29 cellular contexts compared by ENCODE assay signal in genomic region chr19:54337858-54338230, GRCh38. TPM values are rescaled to one million over a fixed set of nuclear protein-coding genes. Genes with fewer than 3 reads are reported as not detected.
"Had no signal": no experiment of that assay in that cellular context is flagged by ENCODE, and none has a peak within 500 bp of the region (broad histone marks: within the 10 kb centered on the region; RNA-seq: fewer than 3 reads in every experiment).

No MANE protein-coding gene starts in this region.

- H3K4me3 ChIP-seq: cardiac muscle cell, MG63, Peyer's patch, SJSA1 had no signal

- ATAC-seq: activated naive CD4-positive, alpha-beta T cell treated with anti-CD3 and anti-CD28 coated beads, Interleukin-2, amount 50 U/mL, for 72 hours; activated T-cell treated with anti-CD3 and anti-CD28 coated beads, Interleukin-2, amount 50 U/mL, for 4 hours; SK-N-SH treated with all-trans-retinoic acid at 6 μM for 48 hours had no signal

- H3K27ac ChIP-seq: brain microvascular endothelial cell, cardiac muscle cell, KMS-11, RWPE1, SJSA1 had no signal

- DNase-seq: activated CD4-positive, alpha-beta memory T cell treated with anti-CD3 and anti-CD28 coated beads for 36 hours; activated CD4-positive, alpha-beta T cell treated with anti-CD3 and anti-CD28 coated beads, Interleukin-2, amount 10 ng/mL, durations not matched to agents 7 days and 5 days; activated CD4-positive, CD25-positive, alpha-beta regulatory T cell; activated CD8-positive, alpha-beta memory T cell treated with anti-CD3 and anti-CD28 coated beads for 24 hours; activated effector memory CD4-positive, alpha-beta T cell treated with anti-CD3 and anti-CD28 coated beads, Interleukin-2, amount 50 U/mL, for 16 hours; activated naive CD4-positive, alpha-beta T cell treated with Interleukin-2 at 50 U/mL for 16 hours; activated T-cell treated with anti-CD3 and anti-CD28 coated beads, Interleukin-2, amount 50 U/mL, for 4 hours; brain microvascular endothelial cell; MG63; MV-4-11; NCI-H1092 treated with DMSO at 0.1 percent for 48 hours; NCI-H1417 treated with DMSO at 0.1 percent for 48 hours; NCI-H1694; NCI-H2029; NCI-H2107; NCI-H345; NCI-H510A; NCI-H526 treated with DMSO at 0.1 percent for 48 hours; NCI-H82; Right ventricle myocardium superior; T-helper 9 cell had no signal

- H3K4me3 Mint-ChIP-seq: activated CD4-positive, alpha-beta memory T cell treated with anti-CD3 and anti-CD28 coated beads for 36 hours; activated CD4-positive, alpha-beta T cell treated with anti-CD3 and anti-CD28 coated beads, Interleukin-2, amount 10 ng/mL, durations not matched to agents 7 days and 5 days; activated T-cell treated with anti-CD3 and anti-CD28 coated beads, Interleukin-2, amount 50 U/mL, for 4 hours; T-helper 1 cell treated with Interleukin-12 subunit alpha and Interleukin-12 subunit beta and Interleukin-4 antibody, amounts not matched to agents 30 μg/mL and 1 μg/mL, for 36 hours had no signal

- H3K9me3 Mint-ChIP-seq: activated CD4-positive, alpha-beta memory T cell treated with anti-CD3 and anti-CD28 coated beads for 36 hours; activated CD4-positive, alpha-beta T cell treated with anti-CD3 and anti-CD28 coated beads, Interleukin-2, amount 10 ng/mL, durations not matched to agents 7 days and 5 days; activated naive CD4-positive, alpha-beta T cell treated with anti-CD3 and anti-CD28 coated beads, Interleukin-2, amount 50 U/mL, for 72 hours; activated T-cell treated with anti-CD3 and anti-CD28 coated beads, Interleukin-2, amount 50 U/mL, for 4 hours; T-helper 1 cell treated with Interleukin-12 subunit alpha and Interleukin-12 subunit beta and Interleukin-4 antibody, amounts not matched to agents 30 μg/mL and 1 μg/mL, for 36 hours had no signal

- H3K4me1 Mint-ChIP-seq: activated CD4-positive, alpha-beta T cell treated with anti-CD3 and anti-CD28 coated beads, Interleukin-2, amount 10 ng/mL, durations not matched to agents 7 days and 5 days had no signal

- H3K36me3 Mint-ChIP-seq: activated CD4-positive, alpha-beta memory T cell treated with anti-CD3 and anti-CD28 coated beads for 36 hours; activated naive CD4-positive, alpha-beta T cell treated with anti-CD3 and anti-CD28 coated beads, Interleukin-2, amount 50 U/mL, for 72 hours had no signal

- H3K27ac Mint-ChIP-seq: activated CD4-positive, alpha-beta memory T cell treated with anti-CD3 and anti-CD28 coated beads for 36 hours; activated CD4-positive, alpha-beta T cell treated with anti-CD3 and anti-CD28 coated beads, Interleukin-2, amount 10 ng/mL, durations not matched to agents 7 days and 5 days; activated naive CD4-positive, alpha-beta T cell treated with anti-CD3 and anti-CD28 coated beads, Interleukin-2, amount 50 U/mL, for 72 hours; T-helper 1 cell treated with Interleukin-12 subunit alpha and Interleukin-12 subunit beta and Interleukin-4 antibody, amounts not matched to agents 30 μg/mL and 1 μg/mL, for 36 hours had no signal

RNA-seq across cellular contexts. Expression of gene LILRA4, which starts 1.1 kb away (rescaled TPM):
- total RNA-seq: activated CD4-positive, alpha-beta memory T cell treated with anti-CD3 and anti-CD28 coated beads for 36 hours; activated CD4-positive, alpha-beta T cell treated with anti-CD3 and anti-CD28 coated beads, Interleukin-2, amount 10 ng/mL, durations not matched to agents 7 days and 5 days; activated naive CD4-positive, alpha-beta T cell treated with anti-CD3 and anti-CD28 coated beads, Interleukin-2, amount 50 U/mL, for 72 hours; activated T-cell treated with anti-CD3 and anti-CD28 coated beads, Interleukin-2, amount 50 U/mL, for 4 hours; cardiac muscle cell; Peyer's patch; Right ventricle myocardium superior; SJSA1 had no signal
- polyA plus RNA-seq: cardiac muscle cell had no signal

RNA-seq across cellular contexts. Expression of gene LILRA5, which starts 24.9 kb away (rescaled TPM):
- total RNA-seq: activated CD4-positive, alpha-beta memory T cell treated with anti-CD3 and anti-CD28 coated beads for 36 hours; activated CD4-positive, alpha-beta T cell treated with anti-CD3 and anti-CD28 coated beads, Interleukin-2, amount 10 ng/mL, durations not matched to agents 7 days and 5 days; activated naive CD4-positive, alpha-beta T cell treated with anti-CD3 and anti-CD28 coated beads, Interleukin-2, amount 50 U/mL, for 72 hours; activated T-cell treated with anti-CD3 and anti-CD28 coated beads, Interleukin-2, amount 50 U/mL, for 4 hours; cardiac muscle cell; SJSA1 had no signal
- polyA plus RNA-seq: cardiac muscle cell had no signal

RNA-seq across cellular contexts. Expression of gene LAIR1, which starts 26.9 kb away (rescaled TPM):
- total RNA-seq: cardiac muscle cell, SJSA1 had no signal
- polyA plus RNA-seq: cardiac muscle cell had no signal

RNA-seq across cellular contexts. Expression of gene LILRB2, which starts 56.9 kb away (rescaled TPM):
- total RNA-seq: activated CD4-positive, alpha-beta memory T cell treated with anti-CD3 and anti-CD28 coated beads for 36 hours; activated CD4-positive, alpha-beta T cell treated with anti-CD3 and anti-CD28 coated beads, Interleukin-2, amount 10 ng/mL, durations not matched to agents 7 days and 5 days; activated naive CD4-positive, alpha-beta T cell treated with anti-CD3 and anti-CD28 coated beads, Interleukin-2, amount 50 U/mL, for 72 hours; activated T-cell treated with anti-CD3 and anti-CD28 coated beads, Interleukin-2, amount 50 U/mL, for 4 hours; cardiac muscle cell; SJSA1 had no signal
- polyA plus RNA-seq: cardiac muscle cell had no signal
